ENCODE assay signal across 22 cellular contexts in the genomic region with DNA sequence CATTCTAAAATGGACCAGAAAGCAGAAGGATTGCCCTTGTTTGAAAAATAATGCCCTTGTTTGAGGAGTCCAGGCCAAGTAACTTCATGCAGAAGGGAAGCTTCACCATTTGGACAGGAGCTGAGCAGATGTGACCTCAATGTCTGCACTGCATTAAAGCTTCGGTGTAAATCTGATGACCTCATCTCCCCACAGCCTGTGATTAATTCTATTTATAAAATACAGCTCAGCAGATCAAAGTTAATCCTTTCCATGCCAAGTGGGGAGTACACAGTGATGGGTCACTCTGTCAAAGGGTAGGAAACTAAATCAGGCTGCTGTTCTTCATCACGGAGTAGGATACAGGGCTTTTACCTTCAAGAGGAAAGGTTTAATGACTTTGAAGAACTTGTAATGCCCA.
A peak's percentile ranks its signal among the peaks of the same experiment; 100 is the strongest.
DNase-seq lines count a peak whose midpoint lies in the region; TF ChIP-seq lines count a peak whose summit lies in the region.
"Had no signal": no experiment of that assay in that cellular context is flagged by ENCODE, and none has a peak within 500 bp of the region (broad histone marks: within the 10 kb centered on the region; RNA-seq: fewer than 3 reads in every experiment).

No MANE protein-coding gene starts in this region.

- DNase-seq in D341Med (ENCODE audit: low spot score) (peak; percentile 49), NCI-H69 (lab: John Stamatoyannopoulos, UW) (peak; percentile 68), brain microvascular endothelial cell (peak; percentile 1), mesenchymal stem cell (peak; percentile 43), HFFc6 (no peak), retina (no peak), dermis blood vessel endothelial cell (no peak), erythroblast (lab: John Stamatoyannopoulos, UW) (no peak)
- DNase-seq: activated CD4-positive, alpha-beta T cell treated with anti-CD3 and anti-CD28 coated beads, Interleukin-2, amount 50 U/mL, for 1 hour; activated CD8-positive, alpha-beta memory T cell treated with anti-CD3 and anti-CD28 coated beads, Interleukin-2, amount 50 U/mL, for 4 hours; activated naive CD8-positive, alpha-beta T cell treated with anti-CD3 and anti-CD28 coated beads, Interleukin-2, amount 50 U/mL, for 24 hours; cortex of kidney; H7; natural killer cell; NCI-H1417 treated with DMSO at 0.1 percent for 48 hours; NCI-H526; small intestine; stimulated activated CD4-positive, alpha-beta T cell treated with anti-CD3 and anti-CD28 coated beads, Interleukin-2, amount 100 ng/mL, for 48 hours; T-helper 17 cell had no signal

- WGBS in mesenchymal stem cell: no CpG with 5 or more reads among the region's 2 CpGs

- H2BK15ac ChIP-seq in mesenchymal stem cell (ENCODE audit: low read depth, poor library complexity, severe bottlenecking): no peak overlapping the region

- H3K4me3 ChIP-seq in brain microvascular endothelial cell (ENCODE audit: low read depth, low read length) (no peak overlapping the region), mesenchymal stem cell (ENCODE audit: insufficient read depth in 1 of 2, low read depth in 1 of 2, low read length in 2 of 2) (no peak overlapping the region)
- H3K4me3 ChIP-seq: gastroesophageal sphincter, tibial nerve had no signal

- H3K4me3 Mint-ChIP-seq in HFFc6: no peak overlapping the region
- H3K4me3 Mint-ChIP-seq: activated naive CD8-positive, alpha-beta T cell treated with anti-CD3 and anti-CD28 coated beads, Interleukin-2, amount 50 U/mL, for 24 hours; natural killer cell; stimulated activated naive CD8-positive, alpha-beta T cell treated with anti-CD3 and anti-CD28 coated beads, Interleukin-15, Interleukin-2, amounts not matched to agents 100 ng/mL and 50 ng/mL, for 24 hours; T-helper 17 cell had no signal

- in situ Hi-C loops in brain microvascular endothelial cell (cut with HindIII; ENCODE audit: low pct_ligation_motif_present, low sequenced_read_pairs): no loop called here

- no peak for TF ChIP-seq POLR2A in erythroblast (IDR thresholded peaks at IDR 0.05; ENCODE audit: low read length)

- no peaks in the 10 kb centered on the region for H3K9me3 ChIP-seq in mesenchymal stem cell (ENCODE audit: control insufficient read depth, low read length)
- H3K9me3 ChIP-seq: gastroesophageal sphincter, tibial nerve had no signal

- H3K23ac ChIP-seq in mesenchymal stem cell (ENCODE audit: low read length in 2 of 2): no peak overlapping the region

- H3K27ac Mint-ChIP-seq in HFFc6: no peak overlapping the region
- H3K27ac Mint-ChIP-seq: activated naive CD8-positive, alpha-beta T cell treated with anti-CD3 and anti-CD28 coated beads, Interleukin-2, amount 50 U/mL, for 24 hours; natural killer cell; stimulated activated naive CD8-positive, alpha-beta T cell treated with anti-CD3 and anti-CD28 coated beads, Interleukin-15, Interleukin-2, amounts not matched to agents 100 ng/mL and 50 ng/mL, for 24 hours; T-helper 17 cell had no signal

- H3K4me1 ChIP-seq in mesenchymal stem cell (ENCODE audit: control insufficient read depth, insufficient read depth, low read depth, low read length): peaks cover 2% of the 10 kb centered on the region
- H3K4me1 ChIP-seq: gastroesophageal sphincter, tibial nerve had no signal

- H3K27me3 ChIP-seq in brain microvascular endothelial cell (replicated peaks): no peaks in the 10 kb centered on the region
- no peaks in the 10 kb centered on the region for H3K27me3 ChIP-seq in mesenchymal stem cell (ENCODE audit: control insufficient read depth in 1 of 2, insufficient read depth in 1 of 2, low read length in 2 of 2)
- H3K27me3 ChIP-seq: gastroesophageal sphincter, tibial nerve had no signal

- H2BK12ac ChIP-seq in mesenchymal stem cell (ENCODE audit: low read length in 2 of 2): no peak overlapping the region

- no peak overlapping the region for H2BK5ac ChIP-seq in mesenchymal stem cell (ENCODE audit: low read depth, low read length, poor library complexity, severe bottlenecking)

- no peak overlapping the region for H3K14ac ChIP-seq in mesenchymal stem cell (ENCODE audit: low read length in 2 of 2)

- no peaks in the 10 kb centered on the region for H3K79me1 ChIP-seq in mesenchymal stem cell (replicated peaks; ENCODE audit: low read length, poor library complexity, severe bottlenecking)

- H3K4me2 ChIP-seq in mesenchymal stem cell (ENCODE audit: low read length, poor library complexity, severe bottlenecking): no peak overlapping the region

- no peaks in the 10 kb centered on the region for H3K27me3 Mint-ChIP-seq in HFFc6 (ENCODE audit: insufficient read depth)
- H3K27me3 Mint-ChIP-seq: activated naive CD8-positive, alpha-beta T cell treated with anti-CD3 and anti-CD28 coated beads, Interleukin-2, amount 50 U/mL, for 24 hours; stimulated activated naive CD8-positive, alpha-beta T cell treated with anti-CD3 and anti-CD28 coated beads, Interleukin-15, Interleukin-2, amounts not matched to agents 100 ng/mL and 50 ng/mL, for 24 hours; T-helper 17 cell had no signal

- peaks cover 64% of the 10 kb centered on the region for H3K9me3 Mint-ChIP-seq in HFFc6
- H3K9me3 Mint-ChIP-seq: activated naive CD8-positive, alpha-beta T cell treated with anti-CD3 and anti-CD28 coated beads, Interleukin-2, amount 50 U/mL, for 24 hours; stimulated activated naive CD8-positive, alpha-beta T cell treated with anti-CD3 and anti-CD28 coated beads, Interleukin-15, Interleukin-2, amounts not matched to agents 100 ng/mL and 50 ng/mL, for 24 hours had no signal

- no peak overlapping the region for H4K91ac ChIP-seq in mesenchymal stem cell (ENCODE audit: low read length)

- no peak overlapping the region for H2AFZ ChIP-seq in mesenchymal stem cell (ENCODE audit: low read depth, low read length)

- H3K4ac ChIP-seq in mesenchymal stem cell (ENCODE audit: low read depth in 1 of 2, low read length in 2 of 2): no peak overlapping the region

- no peak overlapping the region for H4K8ac ChIP-seq in mesenchymal stem cell (ENCODE audit: low read length)

- no peak overlapping the region for H2AK5ac ChIP-seq in mesenchymal stem cell (ENCODE audit: low read length, severe bottlenecking)

- H3K36me3 Mint-ChIP-seq in HFFc6 (ENCODE audit: low read depth): 0 out of 2 replicates have a peak, but pooled peaks cover 3% of the 10 kb centered on the region
- H3K36me3 Mint-ChIP-seq: natural killer cell had no signal

- H3K4me1 Mint-ChIP-seq in HFFc6 (ENCODE audit: low read depth): no peaks in the 10 kb centered on the region
- H3K4me1 Mint-ChIP-seq: activated naive CD8-positive, alpha-beta T cell treated with anti-CD3 and anti-CD28 coated beads, Interleukin-2, amount 50 U/mL, for 24 hours; natural killer cell; T-helper 17 cell had no signal

- no peaks in the 10 kb centered on the region for H3K36me3 ChIP-seq in brain microvascular endothelial cell (replicated peaks)
- H3K36me3 ChIP-seq in mesenchymal stem cell (ENCODE audit: control insufficient read depth in 1 of 2, insufficient read depth in 2 of 2, low read depth in 1 of 2, low read length in 2 of 2): no peaks in the 10 kb centered on the region
- H3K36me3 ChIP-seq: gastroesophageal sphincter, tibial nerve had no signal

- H2BK120ac ChIP-seq in mesenchymal stem cell (ENCODE audit: low read depth, low read length): no peak overlapping the region

- no peak overlapping the region for H3K27ac ChIP-seq in brain microvascular endothelial cell
- no peak overlapping the region for H3K27ac ChIP-seq in mesenchymal stem cell (ENCODE audit: low read length, poor library complexity, severe bottlenecking)
- H3K27ac ChIP-seq: gastroesophageal sphincter, tibial nerve had no signal

- no peak overlapping the region for H3K18ac ChIP-seq in mesenchymal stem cell (ENCODE audit: low read depth in 1 of 2, low read length in 2 of 2)

- TF ChIP-seq CTCF in brain microvascular endothelial cell (IDR thresholded peaks at IDR 0.05; ENCODE audit: low read depth, low read length, missing control alignments): no peak
- TF ChIP-seq CTCF in HFFc6 (IDR thresholded peaks at IDR 0.05): no peak

- no peak overlapping the region for H3K9ac ChIP-seq in mesenchymal stem cell (ENCODE audit: low read length)

Comparison
In these comparisons a context has a peak if more than half of its experiments do, and no peak if none do; other contexts are left out.
1. DNase-seq: peak in D341Med (single experiment), NCI-H69 (single experiment), brain microvascular endothelial cell (single experiment) and mesenchymal stem cell (single experiment); none in HFFc6 (single experiment), retina (single experiment), dermis blood vessel endothelial cell (single experiment) and erythroblast (0 of 2).